In the genomic region with DNA sequence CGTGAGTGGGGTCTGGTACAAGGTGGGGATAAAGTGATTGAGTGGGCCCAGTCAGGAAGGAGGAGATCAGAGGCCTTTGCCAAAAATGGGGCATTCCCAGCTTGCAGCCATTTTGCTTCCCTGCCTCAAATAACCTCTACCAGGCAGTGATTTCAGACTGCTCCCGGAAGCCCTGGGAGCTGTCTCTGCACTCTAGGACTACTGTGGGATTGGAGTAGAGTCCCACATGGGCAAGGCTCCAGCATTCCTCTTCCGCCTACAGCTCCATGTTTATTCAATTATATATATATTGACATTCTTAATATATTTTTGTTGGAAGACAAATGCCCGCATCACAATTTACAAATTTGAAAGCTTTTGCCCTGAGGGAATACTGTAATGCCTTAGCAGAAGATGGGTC, we compare ENCODE assay signal across 25 cellular contexts.
"Had no signal": no experiment of that assay in that cellular context is flagged by ENCODE, and none has a peak within 500 bp of the region (broad histone marks: within the 10 kb centered on the region; RNA-seq: fewer than 3 reads in every experiment).

No MANE protein-coding gene starts in this region.

- H3K4me3 ChIP-seq: coronary artery, dorsolateral prefrontal cortex, gastrocnemius medialis, left ventricle myocardium inferior, lung, ovary, psoas muscle, sigmoid colon, upper lobe of left lung had no signal

- H3K4me3 Mint-ChIP-seq: activated naive CD4-positive, alpha-beta T cell treated with anti-CD3 and anti-CD28 coated beads, Interleukin-2, amount 10 ng/mL, durations not matched to agents 7 days and 5 days; activated naive CD8-positive, alpha-beta T cell treated with anti-CD3 and anti-CD28 coated beads, Interleukin-2, amount 10 ng/mL, durations not matched to agents 7 days and 5 days; effector memory CD8-positive, alpha-beta T cell; natural killer cell treated with Interleukin-12 subunit alpha and Interleukin-12 subunit beta and Interleukin-15 and Interleukin-18, amount 100 ng/mL, for 72 hours; stimulated activated effector memory CD8-positive, alpha-beta T cell treated with anti-CD3 and anti-CD28 coated beads, Interleukin-12 subunit alpha, Interleukin-12 subunit beta, amount 100 ng/mL, for 72 hours; stimulated activated naive CD8-positive, alpha-beta T cell treated with anti-CD3 and anti-CD28 coated beads, Interleukin-15, amount 100 ng/mL, for 72 hours had no signal

- H3K27me3 Mint-ChIP-seq: activated naive CD4-positive, alpha-beta T cell treated with anti-CD3 and anti-CD28 coated beads, Interleukin-2, amount 10 ng/mL, durations not matched to agents 7 days and 5 days; activated naive CD8-positive, alpha-beta T cell treated with anti-CD3 and anti-CD28 coated beads, Interleukin-2, amount 10 ng/mL, durations not matched to agents 7 days and 5 days; effector memory CD8-positive, alpha-beta T cell; natural killer cell treated with Interleukin-12 subunit alpha and Interleukin-12 subunit beta and Interleukin-15 and Interleukin-18, amount 100 ng/mL, for 72 hours; stimulated activated naive CD8-positive, alpha-beta T cell treated with anti-CD3 and anti-CD28 coated beads, Interleukin-15, amount 100 ng/mL, for 72 hours had no signal

- H3K4me1 ChIP-seq: gastrocnemius medialis, left ventricle myocardium inferior, psoas muscle, sigmoid colon, upper lobe of left lung had no signal

- ATAC-seq: gastrocnemius medialis; natural killer cell treated with Interleukin-12 subunit alpha and Interleukin-12 subunit beta and Interleukin-15 and Interleukin-18, amount 100 ng/mL, for 72 hours; psoas muscle; stimulated activated effector memory CD8-positive, alpha-beta T cell treated with anti-CD3 and anti-CD28 coated beads, Interleukin-12 subunit alpha, Interleukin-12 subunit beta, amount 100 ng/mL, for 72 hours; stimulated activated naive CD8-positive, alpha-beta T cell treated with anti-CD3 and anti-CD28 coated beads, Interleukin-15, amount 100 ng/mL, for 72 hours had no signal

- H3K36me3 ChIP-seq: ovary had no signal

- DNase-seq: activated CD4-positive, alpha-beta T cell treated with anti-CD3 and anti-CD28 coated beads for 4 hours; activated CD4-positive, alpha-beta T cell treated with anti-CD3 and anti-CD28 coated beads, Interleukin-2, amount 50 U/mL, for 4 hours; activated CD8-positive, alpha-beta memory T cell treated with anti-CD3 and anti-CD28 coated beads for 24 hours; activated gamma-delta T cell; activated naive CD8-positive, alpha-beta T cell treated with anti-CD3 and anti-CD28 coated beads, Interleukin-2, amount 10 ng/mL, durations not matched to agents 7 days and 5 days; amniotic stem cell; brain microvascular endothelial cell; dorsolateral prefrontal cortex; effector memory CD8-positive, alpha-beta T cell; gastrocnemius medialis; glutamatergic neuron; islet precursor cell; left ventricle myocardium inferior; ovary; psoas muscle; sigmoid colon; stimulated activated CD4-positive, alpha-beta T cell treated with anti-CD3 and anti-CD28 coated beads, Interleukin-4, amount 100 ng/mL, for 24 hours; stimulated activated naive CD8-positive, alpha-beta T cell treated with anti-CD3 and anti-CD28 coated beads, Interleukin-15, amount 100 ng/mL, for 72 hours; substantia nigra; upper lobe of left lung had no signal

- H3K9me3 ChIP-seq: gastrocnemius medialis, left ventricle myocardium inferior, ovary, psoas muscle, sigmoid colon, upper lobe of left lung had no signal

- H3K27me3 ChIP-seq: brain microvascular endothelial cell, dorsolateral prefrontal cortex, gastrocnemius medialis, ovary, sigmoid colon, upper lobe of left lung had no signal

- H3K27ac ChIP-seq: brain microvascular endothelial cell, coronary artery, dorsolateral prefrontal cortex, gastrocnemius medialis, left ventricle myocardium inferior, ovary, psoas muscle, sigmoid colon, upper lobe of left lung had no signal

- H3K4me1 Mint-ChIP-seq: activated naive CD4-positive, alpha-beta T cell treated with anti-CD3 and anti-CD28 coated beads, Interleukin-2, amount 10 ng/mL, durations not matched to agents 7 days and 5 days; activated naive CD8-positive, alpha-beta T cell treated with anti-CD3 and anti-CD28 coated beads, Interleukin-2, amount 10 ng/mL, durations not matched to agents 7 days and 5 days; stimulated activated effector memory CD8-positive, alpha-beta T cell treated with anti-CD3 and anti-CD28 coated beads, Interleukin-12 subunit alpha, Interleukin-12 subunit beta, amount 100 ng/mL, for 72 hours; stimulated activated naive CD8-positive, alpha-beta T cell treated with anti-CD3 and anti-CD28 coated beads, Interleukin-15, amount 100 ng/mL, for 72 hours had no signal

- H3K9me3 Mint-ChIP-seq: activated naive CD4-positive, alpha-beta T cell treated with anti-CD3 and anti-CD28 coated beads, Interleukin-2, amount 10 ng/mL, durations not matched to agents 7 days and 5 days; activated naive CD8-positive, alpha-beta T cell treated with anti-CD3 and anti-CD28 coated beads, Interleukin-2, amount 10 ng/mL, durations not matched to agents 7 days and 5 days; effector memory CD8-positive, alpha-beta T cell; natural killer cell treated with Interleukin-12 subunit alpha and Interleukin-12 subunit beta and Interleukin-15 and Interleukin-18, amount 100 ng/mL, for 72 hours; stimulated activated effector memory CD8-positive, alpha-beta T cell treated with anti-CD3 and anti-CD28 coated beads, Interleukin-12 subunit alpha, Interleukin-12 subunit beta, amount 100 ng/mL, for 72 hours; stimulated activated naive CD8-positive, alpha-beta T cell treated with anti-CD3 and anti-CD28 coated beads, Interleukin-15, amount 100 ng/mL, for 72 hours had no signal

- H3K27ac Mint-ChIP-seq: activated naive CD4-positive, alpha-beta T cell treated with anti-CD3 and anti-CD28 coated beads, Interleukin-2, amount 10 ng/mL, durations not matched to agents 7 days and 5 days; activated naive CD8-positive, alpha-beta T cell treated with anti-CD3 and anti-CD28 coated beads, Interleukin-2, amount 10 ng/mL, durations not matched to agents 7 days and 5 days; natural killer cell treated with Interleukin-12 subunit alpha and Interleukin-12 subunit beta and Interleukin-15 and Interleukin-18, amount 100 ng/mL, for 72 hours; stimulated activated effector memory CD8-positive, alpha-beta T cell treated with anti-CD3 and anti-CD28 coated beads, Interleukin-12 subunit alpha, Interleukin-12 subunit beta, amount 100 ng/mL, for 72 hours; stimulated activated naive CD8-positive, alpha-beta T cell treated with anti-CD3 and anti-CD28 coated beads, Interleukin-15, amount 100 ng/mL, for 72 hours had no signal
